ENCODE assay signal across 1 cellular context in genomic region chr14:101731187-101732080, GRCh38.
TF ChIP-seq lines count a peak whose summit lies in the region.

No MANE protein-coding gene starts in this region.

TF ChIP-seq in K562, 482 proteins besides CTCF, POLR2A, EP300 and RAD21 (continued from another document):
- TF ChIP-seq, protein P1, sequence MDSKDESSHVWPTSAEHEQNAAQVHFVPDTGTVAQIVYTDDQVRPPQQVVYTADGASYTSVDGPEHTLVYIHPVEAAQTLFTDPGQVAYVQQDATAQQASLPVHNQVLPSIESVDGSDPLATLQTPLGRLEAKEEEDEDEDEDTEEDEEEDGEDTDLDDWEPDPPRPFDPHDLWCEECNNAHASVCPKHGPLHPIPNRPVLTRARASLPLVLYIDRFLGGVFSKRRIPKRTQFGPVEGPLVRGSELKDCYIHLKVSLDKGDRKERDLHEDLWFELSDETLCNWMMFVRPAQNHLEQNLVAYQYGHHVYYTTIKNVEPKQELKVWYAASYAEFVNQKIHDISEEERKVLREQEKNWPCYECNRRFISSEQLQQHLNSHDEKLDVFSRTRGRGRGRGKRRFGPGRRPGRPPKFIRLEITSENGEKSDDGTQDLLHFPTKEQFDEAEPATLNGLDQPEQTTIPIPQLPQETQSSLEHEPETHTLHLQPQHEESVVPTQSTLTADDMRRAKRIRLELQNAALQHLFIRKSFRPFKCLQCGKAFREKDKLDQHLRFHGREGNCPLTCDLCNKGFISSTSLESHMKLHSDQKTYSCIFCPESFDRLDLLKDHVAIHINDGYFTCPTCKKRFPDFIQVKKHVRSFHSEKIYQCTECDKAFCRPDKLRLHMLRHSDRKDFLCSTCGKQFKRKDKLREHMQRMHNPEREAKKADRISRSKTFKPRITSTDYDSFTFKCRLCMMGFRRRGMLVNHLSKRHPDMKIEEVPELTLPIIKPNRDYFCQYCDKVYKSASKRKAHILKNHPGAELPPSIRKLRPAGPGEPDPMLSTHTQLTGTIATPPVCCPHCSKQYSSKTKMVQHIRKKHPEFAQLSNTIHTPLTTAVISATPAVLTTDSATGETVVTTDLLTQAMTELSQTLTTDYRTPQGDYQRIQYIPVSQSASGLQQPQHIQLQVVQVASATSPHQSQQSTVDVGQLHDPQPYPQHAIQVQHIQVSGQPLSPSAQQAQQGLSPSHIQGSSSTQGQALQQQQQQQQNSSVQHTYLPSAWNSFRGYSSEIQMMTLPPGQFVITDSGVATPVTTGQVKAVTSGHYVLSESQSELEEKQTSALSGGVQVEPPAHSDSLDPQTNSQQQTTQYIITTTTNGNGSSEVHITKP (IDR thresholded peaks at IDR 0.05; ENCODE audit: partially characterized antibody), result peak; percentile 39
- 0 out of 4 replicates have a peak, but pooled peaks have one; percentile 16 to 28 for TF ChIP-seq NRF1 (conservative IDR thresholded peaks at IDR 0.05 in 1 of 2, IDR thresholded peaks at IDR 0.05 in 1 of 2)
- TF ChIP-seq ZNF175 (CRISPR knock-in tag; IDR thresholded peaks at IDR 0.05; ENCODE audit: low read depth), result peak; percentile 63; the same call in 1 of the 2 replicates
- TF ChIP-seq ZNF41 (CRISPR knock-in tag; conservative IDR thresholded peaks at IDR 0.05), result no peak
- TF ChIP-seq MYC (IDR thresholded peaks at IDR 0.05; ENCODE audit: low read depth, low read length), result 0 out of 2 replicates have a peak, but pooled peaks have one; percentile 24
- no peak for TF ChIP-seq MYC (CRISPR knock-in tag; IDR thresholded peaks at IDR 0.05; ENCODE audit: borderline replicate concordance, low read depth)
- TF ChIP-seq ZBTB7A (IDR thresholded peaks at IDR 0.05; ENCODE audit: borderline replicate concordance, control insufficient read depth, low read depth, low read length), result peak; percentile 43; the same call in 1 of the 2 replicates
- TF ChIP-seq POLR2G (IDR thresholded peaks at IDR 0.05; ENCODE audit: low read depth, low read length), result peak; percentile 51
- TF ChIP-seq PHF21A (IDR thresholded peaks at IDR 0.05; ENCODE audit: borderline replicate concordance, low read depth), result no peak
- TF ChIP-seq CREB3 (tag; conservative IDR thresholded peaks at IDR 0.05; ENCODE audit: low read depth), result no peak
- peak; percentile 32; the same call in 1 of the 2 replicates for TF ChIP-seq GABPA (tag; conservative IDR thresholded peaks at IDR 0.05; ENCODE audit: low read depth)
- TF ChIP-seq, protein P2, sequence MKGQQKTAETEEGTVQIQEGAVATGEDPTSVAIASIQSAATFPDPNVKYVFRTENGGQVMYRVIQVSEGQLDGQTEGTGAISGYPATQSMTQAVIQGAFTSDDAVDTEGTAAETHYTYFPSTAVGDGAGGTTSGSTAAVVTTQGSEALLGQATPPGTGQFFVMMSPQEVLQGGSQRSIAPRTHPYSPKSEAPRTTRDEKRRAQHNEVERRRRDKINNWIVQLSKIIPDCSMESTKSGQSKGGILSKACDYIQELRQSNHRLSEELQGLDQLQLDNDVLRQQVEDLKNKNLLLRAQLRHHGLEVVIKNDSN (CRISPR knock-in tag; IDR thresholded peaks at IDR 0.05), result no peak
- TF ChIP-seq ZFX (CRISPR knock-in tag; IDR thresholded peaks at IDR 0.05), result peak; percentile 32; the same call in 1 of the 2 replicates
- TF ChIP-seq, protein P3, sequence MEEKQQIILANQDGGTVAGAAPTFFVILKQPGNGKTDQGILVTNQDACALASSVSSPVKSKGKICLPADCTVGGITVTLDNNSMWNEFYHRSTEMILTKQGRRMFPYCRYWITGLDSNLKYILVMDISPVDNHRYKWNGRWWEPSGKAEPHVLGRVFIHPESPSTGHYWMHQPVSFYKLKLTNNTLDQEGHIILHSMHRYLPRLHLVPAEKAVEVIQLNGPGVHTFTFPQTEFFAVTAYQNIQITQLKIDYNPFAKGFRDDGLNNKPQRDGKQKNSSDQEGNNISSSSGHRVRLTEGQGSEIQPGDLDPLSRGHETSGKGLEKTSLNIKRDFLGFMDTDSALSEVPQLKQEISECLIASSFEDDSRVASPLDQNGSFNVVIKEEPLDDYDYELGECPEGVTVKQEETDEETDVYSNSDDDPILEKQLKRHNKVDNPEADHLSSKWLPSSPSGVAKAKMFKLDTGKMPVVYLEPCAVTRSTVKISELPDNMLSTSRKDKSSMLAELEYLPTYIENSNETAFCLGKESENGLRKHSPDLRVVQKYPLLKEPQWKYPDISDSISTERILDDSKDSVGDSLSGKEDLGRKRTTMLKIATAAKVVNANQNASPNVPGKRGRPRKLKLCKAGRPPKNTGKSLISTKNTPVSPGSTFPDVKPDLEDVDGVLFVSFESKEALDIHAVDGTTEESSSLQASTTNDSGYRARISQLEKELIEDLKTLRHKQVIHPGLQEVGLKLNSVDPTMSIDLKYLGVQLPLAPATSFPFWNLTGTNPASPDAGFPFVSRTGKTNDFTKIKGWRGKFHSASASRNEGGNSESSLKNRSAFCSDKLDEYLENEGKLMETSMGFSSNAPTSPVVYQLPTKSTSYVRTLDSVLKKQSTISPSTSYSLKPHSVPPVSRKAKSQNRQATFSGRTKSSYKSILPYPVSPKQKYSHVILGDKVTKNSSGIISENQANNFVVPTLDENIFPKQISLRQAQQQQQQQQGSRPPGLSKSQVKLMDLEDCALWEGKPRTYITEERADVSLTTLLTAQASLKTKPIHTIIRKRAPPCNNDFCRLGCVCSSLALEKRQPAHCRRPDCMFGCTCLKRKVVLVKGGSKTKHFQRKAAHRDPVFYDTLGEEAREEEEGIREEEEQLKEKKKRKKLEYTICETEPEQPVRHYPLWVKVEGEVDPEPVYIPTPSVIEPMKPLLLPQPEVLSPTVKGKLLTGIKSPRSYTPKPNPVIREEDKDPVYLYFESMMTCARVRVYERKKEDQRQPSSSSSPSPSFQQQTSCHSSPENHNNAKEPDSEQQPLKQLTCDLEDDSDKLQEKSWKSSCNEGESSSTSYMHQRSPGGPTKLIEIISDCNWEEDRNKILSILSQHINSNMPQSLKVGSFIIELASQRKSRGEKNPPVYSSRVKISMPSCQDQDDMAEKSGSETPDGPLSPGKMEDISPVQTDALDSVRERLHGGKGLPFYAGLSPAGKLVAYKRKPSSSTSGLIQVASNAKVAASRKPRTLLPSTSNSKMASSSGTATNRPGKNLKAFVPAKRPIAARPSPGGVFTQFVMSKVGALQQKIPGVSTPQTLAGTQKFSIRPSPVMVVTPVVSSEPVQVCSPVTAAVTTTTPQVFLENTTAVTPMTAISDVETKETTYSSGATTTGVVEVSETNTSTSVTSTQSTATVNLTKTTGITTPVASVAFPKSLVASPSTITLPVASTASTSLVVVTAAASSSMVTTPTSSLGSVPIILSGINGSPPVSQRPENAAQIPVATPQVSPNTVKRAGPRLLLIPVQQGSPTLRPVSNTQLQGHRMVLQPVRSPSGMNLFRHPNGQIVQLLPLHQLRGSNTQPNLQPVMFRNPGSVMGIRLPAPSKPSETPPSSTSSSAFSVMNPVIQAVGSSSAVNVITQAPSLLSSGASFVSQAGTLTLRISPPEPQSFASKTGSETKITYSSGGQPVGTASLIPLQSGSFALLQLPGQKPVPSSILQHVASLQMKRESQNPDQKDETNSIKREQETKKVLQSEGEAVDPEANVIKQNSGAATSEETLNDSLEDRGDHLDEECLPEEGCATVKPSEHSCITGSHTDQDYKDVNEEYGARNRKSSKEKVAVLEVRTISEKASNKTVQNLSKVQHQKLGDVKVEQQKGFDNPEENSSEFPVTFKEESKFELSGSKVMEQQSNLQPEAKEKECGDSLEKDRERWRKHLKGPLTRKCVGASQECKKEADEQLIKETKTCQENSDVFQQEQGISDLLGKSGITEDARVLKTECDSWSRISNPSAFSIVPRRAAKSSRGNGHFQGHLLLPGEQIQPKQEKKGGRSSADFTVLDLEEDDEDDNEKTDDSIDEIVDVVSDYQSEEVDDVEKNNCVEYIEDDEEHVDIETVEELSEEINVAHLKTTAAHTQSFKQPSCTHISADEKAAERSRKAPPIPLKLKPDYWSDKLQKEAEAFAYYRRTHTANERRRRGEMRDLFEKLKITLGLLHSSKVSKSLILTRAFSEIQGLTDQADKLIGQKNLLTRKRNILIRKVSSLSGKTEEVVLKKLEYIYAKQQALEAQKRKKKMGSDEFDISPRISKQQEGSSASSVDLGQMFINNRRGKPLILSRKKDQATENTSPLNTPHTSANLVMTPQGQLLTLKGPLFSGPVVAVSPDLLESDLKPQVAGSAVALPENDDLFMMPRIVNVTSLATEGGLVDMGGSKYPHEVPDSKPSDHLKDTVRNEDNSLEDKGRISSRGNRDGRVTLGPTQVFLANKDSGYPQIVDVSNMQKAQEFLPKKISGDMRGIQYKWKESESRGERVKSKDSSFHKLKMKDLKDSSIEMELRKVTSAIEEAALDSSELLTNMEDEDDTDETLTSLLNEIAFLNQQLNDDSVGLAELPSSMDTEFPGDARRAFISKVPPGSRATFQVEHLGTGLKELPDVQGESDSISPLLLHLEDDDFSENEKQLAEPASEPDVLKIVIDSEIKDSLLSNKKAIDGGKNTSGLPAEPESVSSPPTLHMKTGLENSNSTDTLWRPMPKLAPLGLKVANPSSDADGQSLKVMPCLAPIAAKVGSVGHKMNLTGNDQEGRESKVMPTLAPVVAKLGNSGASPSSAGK (IDR thresholded peaks at IDR 0.05), result peak; percentile 92
- TF ChIP-seq SMARCA5 (IDR thresholded peaks at IDR 0.05), result no peak
- TF ChIP-seq DPF2 (IDR thresholded peaks at IDR 0.05), result peak; percentile 58; the same call in 1 of the 2 replicates
- peak; percentile 35; the same call in 1 of the 2 replicates for TF ChIP-seq ARID1B (IDR thresholded peaks at IDR 0.05)
- peak; percentile 85 for TF ChIP-seq FOSL1 (tag; conservative IDR thresholded peaks at IDR 0.05)
- no peak for TF ChIP-seq MCM7 (IDR thresholded peaks at IDR 0.05)
- TF ChIP-seq CREM (IDR thresholded peaks at IDR 0.05; ENCODE audit: low read depth), result peak; percentile 48; the same call in 1 of the 2 replicates
- TF ChIP-seq BMI1 (IDR thresholded peaks at IDR 0.05; ENCODE audit: low read length), result no peak
- TF ChIP-seq CXXC5 (CRISPR knock-in tag; IDR thresholded peaks at IDR 0.05), result peak; percentile 40
- peak; percentile 53; the same call in 1 of the 2 replicates for TF ChIP-seq SOX6 (IDR thresholded peaks at IDR 0.05)
- 0 out of 2 replicates have a peak, but pooled peaks have one; percentile 32 for TF ChIP-seq NBN (IDR thresholded peaks at IDR 0.05; ENCODE audit: low read depth)
- TF ChIP-seq JUND (IDR thresholded peaks at IDR 0.05; ENCODE audit: borderline replicate concordance, low read depth, low read length), result peak; percentile 91
- peak; percentile 85; the same call in 1 of the 3 replicates for TF ChIP-seq JUND (tag; IDR thresholded peaks at IDR 0.05; ENCODE audit: borderline replicate concordance, low read depth, low read length)
- TF ChIP-seq CEBPG (CRISPR knock-in tag; IDR thresholded peaks at IDR 0.05), result peak; percentile 32; the same call in 1 of the 2 replicates
- peak in 1 of 2 experiments; percentile 62; a peak in 2 of 4 replicates for TF ChIP-seq CEBPG (tag; conservative IDR thresholded peaks at IDR 0.05 in 1 of 2, IDR thresholded peaks at IDR 0.05 in 1 of 2)
- no peak for TF ChIP-seq CBFA2T2 (conservative IDR thresholded peaks at IDR 0.05)
- TF ChIP-seq TRIM24 (IDR thresholded peaks at IDR 0.05), result peak in 1 of 2 experiments; percentile 28; a peak in 1 of 4 replicates
- peak; percentile 68 for TF ChIP-seq EGR1 (conservative IDR thresholded peaks at IDR 0.05)
